21 cellular contexts compared by ENCODE assay signal in the genomic region with DNA sequence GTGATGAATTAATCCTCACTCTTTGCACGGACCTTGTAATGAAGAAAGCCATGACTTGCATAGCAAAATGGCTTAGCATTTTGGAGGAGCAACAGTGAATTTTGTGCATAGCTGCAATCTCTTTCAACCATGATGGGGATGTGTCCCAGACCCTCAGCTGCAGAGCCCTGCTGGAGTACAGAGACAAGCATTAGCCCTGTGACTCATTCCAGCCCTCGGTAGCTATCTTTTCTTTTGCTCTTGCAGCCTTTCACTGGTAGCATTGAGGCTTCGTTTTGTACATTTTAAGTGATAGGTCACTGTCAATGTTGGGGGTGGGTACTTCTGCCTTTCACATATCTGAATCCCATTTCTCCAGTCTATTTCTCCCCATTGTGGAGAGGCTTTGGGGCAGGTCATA.
"Had no signal": no experiment of that assay in that cellular context is flagged by ENCODE, and none has a peak within 500 bp of the region (broad histone marks: within the 10 kb centered on the region; RNA-seq: fewer than 3 reads in every experiment).

No MANE protein-coding gene starts in this region.

- DNase-seq: cortex of kidney; effector CD8-positive, alpha-beta T cell; effector memory CD8-positive, alpha-beta T cell; endodermal cell; erythroblast; esophagus squamous epithelium; foreskin fibroblast; foreskin melanocyte; gastrocnemius medialis; glutamatergic neuron; head of caudate nucleus; heart right ventricle; hippocampal formation; left cardiac atrium; left lung; left ventricle myocardium superior; lower lobe of right lung; mesenchymal stem cell; mucosa of descending colon; naive B cell; naive thymus-derived CD8-positive, alpha-beta T cell had no signal
